1 cellular context compared by ENCODE assay signal in the genomic region with DNA sequence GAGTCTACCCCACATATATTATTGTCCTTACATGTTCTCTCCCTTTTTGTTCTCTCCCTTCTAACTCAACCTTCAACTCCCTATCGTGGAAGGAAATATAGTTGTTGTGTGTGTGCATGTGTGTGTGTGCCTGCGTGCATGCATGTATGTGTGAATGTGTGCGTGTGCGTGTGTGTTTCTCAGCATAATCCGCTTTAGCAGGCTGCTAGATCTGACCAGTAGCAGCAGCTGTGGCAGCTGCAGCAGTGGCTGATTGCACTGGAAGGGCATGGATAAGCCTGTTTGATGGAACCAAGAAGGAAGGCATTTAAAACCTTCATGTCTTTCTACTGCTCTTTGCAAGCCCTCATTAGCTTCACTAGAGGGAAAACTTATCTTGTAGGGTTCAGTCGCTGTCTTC.
TF ChIP-seq lines count a peak whose summit lies in the region.

No MANE protein-coding gene starts in this region.

TF ChIP-seq in HCT116, 20 proteins besides CTCF, POLR2A, EP300 and RAD21 (continued from another document):
- TF ChIP-seq, protein P1, sequence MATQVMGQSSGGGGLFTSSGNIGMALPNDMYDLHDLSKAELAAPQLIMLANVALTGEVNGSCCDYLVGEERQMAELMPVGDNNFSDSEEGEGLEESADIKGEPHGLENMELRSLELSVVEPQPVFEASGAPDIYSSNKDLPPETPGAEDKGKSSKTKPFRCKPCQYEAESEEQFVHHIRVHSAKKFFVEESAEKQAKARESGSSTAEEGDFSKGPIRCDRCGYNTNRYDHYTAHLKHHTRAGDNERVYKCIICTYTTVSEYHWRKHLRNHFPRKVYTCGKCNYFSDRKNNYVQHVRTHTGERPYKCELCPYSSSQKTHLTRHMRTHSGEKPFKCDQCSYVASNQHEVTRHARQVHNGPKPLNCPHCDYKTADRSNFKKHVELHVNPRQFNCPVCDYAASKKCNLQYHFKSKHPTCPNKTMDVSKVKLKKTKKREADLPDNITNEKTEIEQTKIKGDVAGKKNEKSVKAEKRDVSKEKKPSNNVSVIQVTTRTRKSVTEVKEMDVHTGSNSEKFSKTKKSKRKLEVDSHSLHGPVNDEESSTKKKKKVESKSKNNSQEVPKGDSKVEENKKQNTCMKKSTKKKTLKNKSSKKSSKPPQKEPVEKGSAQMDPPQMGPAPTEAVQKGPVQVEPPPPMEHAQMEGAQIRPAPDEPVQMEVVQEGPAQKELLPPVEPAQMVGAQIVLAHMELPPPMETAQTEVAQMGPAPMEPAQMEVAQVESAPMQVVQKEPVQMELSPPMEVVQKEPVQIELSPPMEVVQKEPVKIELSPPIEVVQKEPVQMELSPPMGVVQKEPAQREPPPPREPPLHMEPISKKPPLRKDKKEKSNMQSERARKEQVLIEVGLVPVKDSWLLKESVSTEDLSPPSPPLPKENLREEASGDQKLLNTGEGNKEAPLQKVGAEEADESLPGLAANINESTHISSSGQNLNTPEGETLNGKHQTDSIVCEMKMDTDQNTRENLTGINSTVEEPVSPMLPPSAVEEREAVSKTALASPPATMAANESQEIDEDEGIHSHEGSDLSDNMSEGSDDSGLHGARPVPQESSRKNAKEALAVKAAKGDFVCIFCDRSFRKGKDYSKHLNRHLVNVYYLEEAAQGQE (IDR thresholded peaks at IDR 0.05; ENCODE audit: low read depth): no peak
TF ChIP-seq in HCT116: peak in this region for 0.
